ENCODE assay signal across 9 cellular contexts in genomic region chr1:91523462-91523861, GRCh38. TPM values are rescaled to one million over a fixed set of nuclear protein-coding genes. Genes with fewer than 3 reads are reported as not detected.
A peak's percentile ranks its signal among the peaks of the same experiment; 100 is the strongest.
DNase-seq lines count a peak whose midpoint lies in the region; ATAC-seq and TF ChIP-seq lines count a peak whose summit lies in the region.
"Had no signal": no experiment of that assay in that cellular context is flagged by ENCODE, and none has a peak within 500 bp of the region (broad histone marks: within the 10 kb centered on the region; RNA-seq: fewer than 3 reads in every experiment).

No MANE protein-coding gene starts in this region.

- no peak overlapping the region for H2BK12ac ChIP-seq in neuronal stem cell (ENCODE audit: low read length)

- no peak overlapping the region for H3K14ac ChIP-seq in neuronal stem cell (ENCODE audit: low read length)

- H3K4me1 ChIP-seq in neuronal stem cell (ENCODE audit: control insufficient read depth in 2 of 2, insufficient read depth in 1 of 2, low read depth in 1 of 2, low read length in 2 of 2): no peaks in the 10 kb centered on the region
- H3K4me1 ChIP-seq: prostate gland had no signal

- H3K4me3 ChIP-seq in neuronal stem cell (ENCODE audit: low read length in 2 of 2): no peak overlapping the region
- H3K4me3 ChIP-seq: prostate gland had no signal

- H3K4me2 ChIP-seq in neuronal stem cell (ENCODE audit: insufficient read depth, low read length, poor library complexity, severe bottlenecking): no peak overlapping the region

- no peak overlapping the region for H3K18ac ChIP-seq in neuronal stem cell (ENCODE audit: low read length)

- ATAC-seq in GM18870 (IDR thresholded peaks at IDR 0.05; ENCODE audit: unreplicated experiment) (peak; percentile 100), GM21723 (IDR thresholded peaks at IDR 0.05; ENCODE audit: unreplicated experiment) (peak; percentile 95), HG03558 (IDR thresholded peaks at IDR 0.05; ENCODE audit: extremely low read depth, unreplicated experiment) (peak; percentile 95), natural killer cell (peak; percentile 79 to 84 (median 84))

- H3K4me1 Mint-ChIP-seq in natural killer cell: peaks cover 55 to 65% of the 10 kb centered on the region in 2 donors

- no peak overlapping the region for H2AK5ac ChIP-seq in neuronal stem cell (ENCODE audit: low read depth, low read length)

- DNase-seq in natural killer cell: no peak
- no peak for DNase-seq in GOT3 (lab: John Stamatoyannopoulos, UW)
- DNase-seq in activated CD8-positive, alpha-beta memory T cell treated with anti-CD3 and anti-CD28 coated beads, Interleukin-2, amount 50 U/mL, for 48 hours: no peak
- DNase-seq in neuronal stem cell (ENCODE audit: low spot score): no peak
- no peak for DNase-seq in RPMI8226

- no peaks in the 10 kb centered on the region for H3K27me3 ChIP-seq in neuronal stem cell (ENCODE audit: control insufficient read depth in 3 of 3, insufficient read depth in 3 of 3, low read depth in 1 of 3, low read length in 3 of 3)

- H3K9me3 Mint-ChIP-seq in natural killer cell: no peaks in the 10 kb centered on the region

- no peak overlapping the region for H3K4ac ChIP-seq in neuronal stem cell (ENCODE audit: low read length)

- H2BK15ac ChIP-seq in neuronal stem cell (ENCODE audit: low read length): no peak overlapping the region

- H4K91ac ChIP-seq in neuronal stem cell (ENCODE audit: low read depth, low read length, poor library complexity): no peak overlapping the region

- H3K36me3 Mint-ChIP-seq in natural killer cell: no peaks in the 10 kb centered on the region

- peaks cover under 1 to 72% of the 10 kb centered on the region in 2 donors for H3K36me3 ChIP-seq in neuronal stem cell (replicated peaks in 1 of 2; ENCODE audit: control insufficient read depth in 2 of 2, insufficient read depth in 2 of 2, low read length in 2 of 2)
- H3K36me3 ChIP-seq: prostate gland had no signal

- no peak overlapping the region for H2AFZ ChIP-seq in neuronal stem cell (ENCODE audit: low read length)

- TF ChIP-seq CTCF in natural killer cell (IDR thresholded peaks at IDR 0.05): no peak

- no peaks in the 10 kb centered on the region for H3K9me3 ChIP-seq in neuronal stem cell (replicated peaks in 1 of 2; ENCODE audit: control insufficient read depth in 2 of 2, insufficient read depth in 1 of 2, low read depth in 1 of 2, low read length in 2 of 2)
- H3K9me3 ChIP-seq: prostate gland had no signal

- no peak overlapping the region for H3K9ac ChIP-seq in neuronal stem cell (ENCODE audit: low read depth, low read length, poor library complexity)

- no peaks in the 10 kb centered on the region for H3K79me1 ChIP-seq in neuronal stem cell (ENCODE audit: low read depth, low read length)

- no peak overlapping the region for H4K8ac ChIP-seq in neuronal stem cell (ENCODE audit: low read depth, low read length)

- intact Hi-C loops in natural killer cell (cut with micrococcal nuclease): loop anchor here (2.0 to 5.0 kb wide), 2 partner anchors 17 to 34 kb away; no protein-coding TSS in a partner anchor

- no peak overlapping the region for H2BK120ac ChIP-seq in neuronal stem cell (ENCODE audit: low read depth, low read length)

- H3K27ac ChIP-seq in neuronal stem cell (replicated peaks; ENCODE audit: low read length): no peak overlapping the region
- H3K27ac ChIP-seq: prostate gland had no signal

- no peak overlapping the region for H2BK5ac ChIP-seq in neuronal stem cell (ENCODE audit: low read length)

- H3K27ac Mint-ChIP-seq in natural killer cell: peak overlapping the region; percentile 79 to 88

- no peak overlapping the region for H3K23ac ChIP-seq in neuronal stem cell (ENCODE audit: low read depth, low read length, poor library complexity)

- no peaks in the 10 kb centered on the region for H3K27me3 Mint-ChIP-seq in natural killer cell (ENCODE audit: low read depth in 2 of 2)

- H3K4me3 Mint-ChIP-seq in natural killer cell: peak overlapping the region; percentile 51

- WGBS in neuronal stem cell (ENCODE audit: extremely low coverage in 2 of 2, insufficient read length in 2 of 2, insufficient replicate concordance in 1 of 2), 2 donors: no CpG with 5 or more reads among the region's 1 CpG

RNA-seq across cellular contexts. Expression of gene CDC7, which starts 22.8 kb away (rescaled TPM):
- 10 to 100 TPM in 1 of 3 donors, 1 to 10 TPM in 2; 7.2 to 11.4 (median 7.9) TPM for total RNA-seq in natural killer cell
- polyA plus RNA-seq in neuronal stem cell (2013, experiment 1 of 2): 39.2 TPM
- polyA plus RNA-seq in neuronal stem cell (2013, experiment 2 of 2): 39.1 TPM
